12 cellular contexts compared by ENCODE assay signal in genomic region chr5:55668356-55668755, GRCh38. TPM values are rescaled to one million over a fixed set of nuclear protein-coding genes. Genes with fewer than 3 reads are reported as not detected.
DNase-seq lines count a peak whose midpoint lies in the region; ATAC-seq and TF ChIP-seq lines count a peak whose summit lies in the region.
"Had no signal": no experiment of that assay in that cellular context is flagged by ENCODE, and none has a peak within 500 bp of the region (broad histone marks: within the 10 kb centered on the region; RNA-seq: fewer than 3 reads in every experiment).

No MANE protein-coding gene starts in this region.

- H3K4me1 ChIP-seq in vagina = peaks cover 10% of the 10 kb centered on the region

- H3K27me3 Mint-ChIP-seq in neural crest cell (ENCODE audit: low read depth) = no peaks in the 10 kb centered on the region

- TF ChIP-seq POLR2A in vagina (IDR thresholded peaks at IDR 0.05) = no peak

- peaks cover 20% of the 10 kb centered on the region for H3K4me1 Mint-ChIP-seq in neural crest cell
- H3K4me1 Mint-ChIP-seq: natural killer cell had no signal

- H3K36me3 ChIP-seq in vagina = no peaks in the 10 kb centered on the region

- intact Hi-C loops in vagina (cut with DNase I) = no loop called here
- intact Hi-C loops in posterior cingulate gyrus (cut with DNase I) = no loop called here

- peak; percentile 84 for DNase-seq in Daoy (ENCODE audit: low read depth)
- DNase-seq in Kasumi-1 (lab: John Stamatoyannopoulos, UW) = peak; percentile 5 to 6
- peak; percentile 55 for DNase-seq in dermis blood vessel endothelial cell
- DNase-seq in neural crest cell (ENCODE audit: low read depth, low spot score) = no peak
- no peak for DNase-seq in vagina (ENCODE audit: extremely low spot score in 2 of 2)
- no peak for DNase-seq in posterior cingulate gyrus
- no peak for DNase-seq in D341Med (ENCODE audit: low spot score)
- DNase-seq: GDM1, natural killer cell, NCI-H1930 had no signal

- H3K9me3 Mint-ChIP-seq in neural crest cell = no peaks in the 10 kb centered on the region
- H3K9me3 Mint-ChIP-seq: activated T-helper 1 cell treated with anti-CD3 and anti-CD28 coated beads, Interleukin-12 subunit alpha, Interleukin-12 subunit beta, Interleukin-2, Interleukin-4 antibody, amounts not matched to agents 30 ng/mL and 10 ng/mL and 1 ng/mL, durations not matched to agents 14 hours and 24 hours and 36 hours; natural killer cell had no signal

- H3K27ac Mint-ChIP-seq in neural crest cell (ENCODE audit: unreplicated experiment) = peak overlapping the region; percentile 14
- H3K27ac Mint-ChIP-seq: activated T-helper 1 cell treated with anti-CD3 and anti-CD28 coated beads, Interleukin-12 subunit alpha, Interleukin-12 subunit beta, Interleukin-2, Interleukin-4 antibody, amounts not matched to agents 30 ng/mL and 10 ng/mL and 1 ng/mL, durations not matched to agents 14 hours and 24 hours and 36 hours; natural killer cell had no signal

- H3K27ac ChIP-seq in vagina = no peak overlapping the region

- no peaks in the 10 kb centered on the region for H3K27me3 ChIP-seq in vagina

- no peak overlapping the region for H3K4me3 ChIP-seq in vagina

- H3K36me3 Mint-ChIP-seq in neural crest cell (ENCODE audit: low read depth) = peaks cover 2% of the 10 kb centered on the region
- H3K36me3 Mint-ChIP-seq: natural killer cell had no signal

- no peak for ATAC-seq in HG02840 (IDR thresholded peaks at IDR 0.05; ENCODE audit: low FRiP score, unreplicated experiment)
- ATAC-seq: natural killer cell had no signal

- H3K4me3 Mint-ChIP-seq in neural crest cell = no peak overlapping the region
- H3K4me3 Mint-ChIP-seq: activated T-helper 1 cell treated with anti-CD3 and anti-CD28 coated beads, Interleukin-12 subunit alpha, Interleukin-12 subunit beta, Interleukin-2, Interleukin-4 antibody, amounts not matched to agents 30 ng/mL and 10 ng/mL and 1 ng/mL, durations not matched to agents 14 hours and 24 hours and 36 hours; natural killer cell had no signal

- TF ChIP-seq CTCF in neural crest cell (conservative IDR thresholded peaks at IDR 0.05) = no peak
- TF ChIP-seq CTCF in vagina (IDR thresholded peaks at IDR 0.05) = no peak

- no peaks in the 10 kb centered on the region for H3K9me3 ChIP-seq in vagina

RNA-seq across cellular contexts. Expression of gene SLC38A9, which starts 43.8 kb away (rescaled TPM):
- 37.3 and 49.6 TPM in 2 replicates for total RNA-seq in Daoy (2014; rRNA removed; shearing (Covaris generic))
- total RNA-seq in dermis blood vessel endothelial cell = 39.0 and 50.9 TPM in 2 replicates
- total RNA-seq in neural crest cell = 23.9 and 25.3 TPM in 2 replicates
- 23.3 TPM for total RNA-seq in vagina

Comparison
In these comparisons a context has a peak if more than half of its experiments do, and no peak if none do; other contexts are left out.
1. DNase-seq: peak in Daoy (single experiment), Kasumi-1 (2 of 2) and dermis blood vessel endothelial cell (single experiment); none in neural crest cell (single experiment), vagina (0 of 2), posterior cingulate gyrus (0 of 10) and D341Med (single experiment).